ENCODE assay signal across 22 cellular contexts in genomic region chr3:134074790-134075567, GRCh38. TPM values are rescaled to one million over a fixed set of nuclear protein-coding genes. Genes with fewer than 3 reads are reported as not detected.
"Had no signal": no experiment of that assay in that cellular context is flagged by ENCODE, and none has a peak within 500 bp of the region (broad histone marks: within the 10 kb centered on the region; RNA-seq: fewer than 3 reads in every experiment).

No MANE protein-coding gene starts in this region.

- H3K79me2 ChIP-seq: parathyroid adenoma had no signal

- H2AFZ ChIP-seq: parathyroid adenoma had no signal

- FAIRE-seq: bronchial epithelial cell, small intestine had no signal

- H3K4me1 ChIP-seq: foreskin keratinocyte, parathyroid adenoma, upper lobe of right lung had no signal

- H3K9ac ChIP-seq: parathyroid adenoma had no signal

- DNase-seq: activated CD4-positive, alpha-beta T cell treated with anti-CD3 and anti-CD28 coated beads, Interleukin-2, amount 10 ng/mL, durations not matched to agents 7 days and 5 days; activated CD4-positive, CD25-positive, alpha-beta regulatory T cell treated with anti-CD3 and anti-CD28 coated beads, Interleukin-2, amount 50 U/mL, for 72 hours; activated effector memory CD4-positive, alpha-beta T cell treated with Interleukin-2 at 50 U/mL for 16 hours; activated naive CD4-positive, alpha-beta T cell treated with anti-CD3 and anti-CD28 coated beads for 36 hours; activated T-cell treated with anti-CD3 and anti-CD28 coated beads, Interleukin-2, amount 50 U/mL, for 72 hours; amygdala; cerebellar nuclear complex; cortex of kidney; foreskin keratinocyte; kidney glomerular epithelial cell; left ventricle myocardium superior; small intestine; stimulated activated CD4-positive, alpha-beta T cell treated with anti-CD3 and anti-CD28 coated beads, Interleukin-15, amount 100 ng/mL, for 24 hours; stimulated activated naive B cell treated with anti-CD40 and anti-IgM and Interleukin-4, amounts not matched to agents 10 μg/mL and 1 μg/mL and 100 μg/mL, for 72 hours; T-cell; upper lobe of right lung; WERI-Rb-1 had no signal

- H3K9me3 ChIP-seq: neutrophil, upper lobe of right lung had no signal

- ATAC-seq: activated T-cell treated with anti-CD3 and anti-CD28 coated beads, Interleukin-2, amount 50 U/mL, for 72 hours; foreskin keratinocyte; left ventricle myocardium superior; sciatic nerve; T-cell had no signal

- H3K27me3 ChIP-seq: foreskin keratinocyte, neutrophil, upper lobe of right lung had no signal

- H3K4me3 ChIP-seq: upper lobe of right lung had no signal

- H3K36me3 ChIP-seq: neutrophil, upper lobe of right lung, WERI-Rb-1 had no signal

- H3K27ac ChIP-seq: foreskin keratinocyte, neutrophil, parathyroid adenoma, upper lobe of right lung, WERI-Rb-1 had no signal

RNA-seq across cellular contexts. Expression of gene SLCO2A1, which starts 45.3 kb away (rescaled TPM):
- total RNA-seq: activated CD4-positive, alpha-beta T cell treated with anti-CD3 and anti-CD28 coated beads, Interleukin-2, amount 10 ng/mL, durations not matched to agents 7 days and 5 days; activated naive CD4-positive, alpha-beta T cell treated with anti-CD3 and anti-CD28 coated beads for 36 hours; bronchial epithelial cell; natural killer cell treated with Interleukin-12 subunit alpha and Interleukin-12 subunit beta and Interleukin-15 and Interleukin-18, amount 100 ng/mL, for 72 hours had no signal
